ENCODE assay signal across 16 cellular contexts in genomic region chrX:130885508-130885907, GRCh38. TPM values are rescaled to one million over a fixed set of nuclear protein-coding genes. Genes with fewer than 3 reads are reported as not detected.
A peak's percentile ranks its signal among the peaks of the same experiment; 100 is the strongest.
DNase-seq lines count a peak whose midpoint lies in the region; ATAC-seq and TF ChIP-seq lines count a peak whose summit lies in the region.
"Had no signal": no experiment of that assay in that cellular context is flagged by ENCODE, and none has a peak within 500 bp of the region (broad histone marks: within the 10 kb centered on the region; RNA-seq: fewer than 3 reads in every experiment).

No MANE protein-coding gene starts in this region.

- CTCF ChIA-PET in PC-3 (lab: Charles Lee), result no interaction called here

- H4K20me1 ChIP-seq in PC-3 (ENCODE audit: low read length) (no peaks in the 10 kb centered on the region), neural cell (ENCODE audit: insufficient read depth) (no peaks in the 10 kb centered on the region)

- H3F3A ChIP-seq in PC-3 (ENCODE audit: low read length, unreplicated experiment), result no peaks in the 10 kb centered on the region
- no peaks in the 10 kb centered on the region for H3F3A ChIP-seq in neural cell (ENCODE audit: insufficient read depth, low read length, poor library complexity, severe bottlenecking)

- H3K27me3 Mint-ChIP-seq in activated T-cell treated with anti-CD3 and anti-CD28 coated beads, Interleukin-2, amount 50 U/mL, for 72 hours (ENCODE audit: low read depth), result peaks cover 16% of the 10 kb centered on the region

- intact Hi-C loops in PC-3 (cut with micrococcal nuclease) (loop anchor here (2.0 kb wide), 2 partner anchors 17 to 113 kb away; partner anchors contain the start of gene ENOX2), breast epithelium (cut with DNase I; ENCODE audit: low total_unique reads) (no loop called here)

- H3K4me3 Mint-ChIP-seq in activated T-cell treated with anti-CD3 and anti-CD28 coated beads, Interleukin-2, amount 50 U/mL, for 72 hours, result peak overlapping the region; percentile 18 to 68
- H3K4me3 Mint-ChIP-seq: CD14-positive monocyte, HFFc6 had no signal

- H3K9ac ChIP-seq in PC-3 (ENCODE audit: low read length) (no peak overlapping the region), neural cell (ENCODE audit: low read length) (no peak overlapping the region)

- peak overlapping the region; percentile 46 for H3K4me2 ChIP-seq in PC-3 (ENCODE audit: low read length)
- H3K4me2 ChIP-seq in neural cell (ENCODE audit: low read length), result peak overlapping the region; percentile 30

- TF ChIP-seq CTCF in PC-3 (conservative IDR thresholded peaks at IDR 0.05; ENCODE audit: low read depth, low read length) (no peak), coronary artery (IDR thresholded peaks at IDR 0.05) (no peak), neural cell (IDR thresholded peaks at IDR 0.05; ENCODE audit: poor library complexity, severe bottlenecking) (no peak), breast epithelium (IDR thresholded peaks at IDR 0.05) (no peak)

- H3K27ac ChIP-seq in PC-3 (ENCODE audit: low read length) (peak overlapping the region; percentile 59), coronary artery (no peak overlapping the region), neural cell (ENCODE audit: low read length) (no peak overlapping the region), breast epithelium (no peak overlapping the region)

- POLR2A ChIA-PET in PC-3 (lab: Charles Lee; ENCODE audit: unreplicated experiment), result no interaction called here

- no peak for TF ChIP-seq EP300 in neural cell (conservative IDR thresholded peaks at IDR 0.05; ENCODE audit: poor library complexity, severe bottlenecking)

- no peaks in the 10 kb centered on the region for H3K9me3 Mint-ChIP-seq in activated T-cell treated with anti-CD3 and anti-CD28 coated beads, Interleukin-2, amount 50 U/mL, for 72 hours
- H3K9me3 Mint-ChIP-seq: HFFc6 had no signal

- H3K27ac Mint-ChIP-seq in activated T-cell treated with anti-CD3 and anti-CD28 coated beads, Interleukin-2, amount 50 U/mL, for 72 hours, result no peak overlapping the region
- H3K27ac Mint-ChIP-seq: CD14-positive monocyte, HFFc6 had no signal

- ATAC-seq in activated T-cell treated with anti-CD3 and anti-CD28 coated beads, Interleukin-2, amount 50 U/mL, for 72 hours (replicated peaks in 1 of 2), result no peak
- ATAC-seq in PC-3, result peak; percentile 79

- H3K4me1 ChIP-seq in PC-3 (ENCODE audit: insufficient read depth, low read length) (peaks cover 21% of the 10 kb centered on the region), breast epithelium (no peaks in the 10 kb centered on the region)

- H3K9me3 ChIP-seq in PC-3 (ENCODE audit: low read length), result no peaks in the 10 kb centered on the region
- H3K9me3 ChIP-seq in neural cell (ENCODE audit: low read length), result no peaks in the 10 kb centered on the region
- H3K9me3 ChIP-seq in breast epithelium, result no peaks in the 10 kb centered on the region

- H3K9me2 ChIP-seq in PC-3 (replicated peaks; ENCODE audit: low read length), result no peaks in the 10 kb centered on the region
- no peaks in the 10 kb centered on the region for H3K9me2 ChIP-seq in neural cell (ENCODE audit: insufficient read depth, low read length)

- no peak overlapping the region for H2AFZ ChIP-seq in PC-3 (ENCODE audit: low read length)
- H2AFZ ChIP-seq in neural cell (ENCODE audit: low read depth, low read length), result no peak overlapping the region

- no peaks in the 10 kb centered on the region for H3K36me3 ChIP-seq in PC-3 (ENCODE audit: low read depth, low read length)
- no peaks in the 10 kb centered on the region for H3K36me3 ChIP-seq in neural cell (ENCODE audit: insufficient read depth, low read length)
- H3K36me3 ChIP-seq in breast epithelium, result no peaks in the 10 kb centered on the region

- H3K79me2 ChIP-seq in PC-3 (ENCODE audit: low read length), result no peaks in the 10 kb centered on the region
- H3K79me2 ChIP-seq in neural cell (replicated peaks; ENCODE audit: insufficient read depth, low read length), result no peaks in the 10 kb centered on the region

- TF ChIP-seq POLR2A in breast epithelium (IDR thresholded peaks at IDR 0.05), result no peak

- no TSS peak for BruUV-seq in PC-3 (replicated peaks; lab: Mats Ljungman, UMichigan)

- TF ChIP-seq RAD21 in neural cell (conservative IDR thresholded peaks at IDR 0.05), result no peak

- H3K27me3 ChIP-seq in PC-3 (ENCODE audit: low read length) (no peaks in the 10 kb centered on the region), neural cell (ENCODE audit: insufficient read depth, low read depth, low read length) (no peaks in the 10 kb centered on the region), breast epithelium (peaks cover 0 to 23% of the 10 kb centered on the region in 2 donors)

- H3K4me1 Mint-ChIP-seq in activated T-cell treated with anti-CD3 and anti-CD28 coated beads, Interleukin-2, amount 50 U/mL, for 72 hours (ENCODE audit: low read depth), result peaks cover 10% of the 10 kb centered on the region
- H3K4me1 Mint-ChIP-seq: CD14-positive monocyte had no signal

- no peak for DNase-seq in activated T-cell treated with anti-CD3 and anti-CD28 coated beads, Interleukin-2, amount 50 U/mL, for 72 hours
- DNase-seq in activated T-cell treated with anti-CD3 and anti-CD28 coated beads for 4 hours (no peak), PC-3 (peak; percentile 29), coronary artery (ENCODE audit: low spot score) (no peak), breast epithelium (ENCODE audit: low spot score in 2 of 2) (no peak), NCI-H2171 treated with DMSO at 0.1 percent for 48 hours (lab: John Stamatoyannopoulos, UW) (no peak), globus pallidus (ENCODE audit: low spot score) (no peak)
- DNase-seq: AML-193, HFFc6, KBM-7, NCI-H1436 treated with DMSO at 0.1 percent for 48 hours, NCI-H2029 treated with DMSO at 0.1 percent for 48 hours, NCI-H524 treated with DMSO at 0.1 percent for 48 hours, SIG-M5 had no signal

- no peaks in the 10 kb centered on the region for H3K36me3 Mint-ChIP-seq in activated T-cell treated with anti-CD3 and anti-CD28 coated beads, Interleukin-2, amount 50 U/mL, for 72 hours (ENCODE audit: insufficient read depth in 2 of 2)

- H3K4me3 ChIP-seq in PC-3 (ENCODE audit: low read length) (no peak overlapping the region), coronary artery (peak overlapping the region; percentile 49), neural cell (ENCODE audit: low read length) (peak overlapping the region; percentile 59), breast epithelium (no peak overlapping the region)

TF ChIP-seq in neural cell, 6 proteins besides CTCF, POLR2A, EP300 and RAD21:
- TF ChIP-seq REST (IDR thresholded peaks at IDR 0.05; ENCODE audit: borderline replicate concordance) (no peak), EZH2 (IDR thresholded peaks at IDR 0.05; ENCODE audit: borderline replicate concordance, insufficient read depth, low read length, poor library complexity, severe bottlenecking) (no peak), POLR2AphosphoS5 (IDR thresholded peaks at IDR 0.05) (no peak), SMC3 (conservative IDR thresholded peaks at IDR 0.05; ENCODE audit: poor library complexity) (no peak), TAF1 (IDR thresholded peaks at IDR 0.05; ENCODE audit: low read depth) (no peak), MXI1 (conservative IDR thresholded peaks at IDR 0.05; ENCODE audit: poor library complexity, severe bottlenecking) (no peak)

RNA-seq across cellular contexts. Expression of gene ENOX2, which starts 17.5 kb away (rescaled TPM):
- 10 to 100 TPM; 16.3 to 20.5 TPM for total RNA-seq in activated T-cell treated with anti-CD3 and anti-CD28 coated beads, Interleukin-2, amount 50 U/mL, for 72 hours
- total RNA-seq in PC-3 (2014; rRNA removed), result 11.8 and 17.3 TPM in 2 replicates
- polyA plus RNA-seq in neural cell, result 41.1 and 48.7 TPM in 2 replicates
- polyA minus RNA-seq in neural cell, result 46.0 and 57.9 TPM in 2 replicates
- total RNA-seq in breast epithelium, result 10 to 100 TPM; 11.5 to 20.3 (median 15.2) TPM

Comparison
In these comparisons a context has a peak if more than half of its experiments do, and no peak if none do; other contexts are left out.
1. H3K4me3 ChIP-seq: peak in coronary artery (single experiment) and neural cell (single experiment); none in PC-3 (single experiment) and breast epithelium (0 of 3).